Comparison of ENCODE assay signal across 34 cellular contexts in the genomic region with DNA sequence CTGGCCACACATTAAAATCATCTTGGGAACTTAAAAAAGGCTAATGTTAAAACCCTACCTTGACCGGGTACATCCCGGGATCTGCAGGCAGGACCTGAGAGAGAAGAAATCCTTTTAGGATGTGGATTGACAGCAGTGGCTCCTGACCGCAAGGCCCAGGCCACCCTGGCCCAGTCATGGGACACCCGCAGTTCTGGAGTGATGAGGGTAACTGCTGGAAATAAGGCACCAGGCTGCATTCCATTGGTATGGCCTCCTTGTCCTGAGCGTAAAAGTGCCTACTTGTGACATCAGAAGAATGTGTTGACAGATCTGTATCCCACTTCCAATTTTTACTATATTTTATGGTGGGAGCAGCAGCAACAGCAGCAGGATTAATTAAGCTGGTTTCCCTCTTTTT.
"Had no signal": no experiment of that assay in that cellular context is flagged by ENCODE, and none has a peak within 500 bp of the region (broad histone marks: within the 10 kb centered on the region; RNA-seq: fewer than 3 reads in every experiment).

No MANE protein-coding gene starts in this region.

- DNase-seq: cortex of kidney; effector memory CD8-positive, alpha-beta T cell; erythroblast; esophagus squamous epithelium; foreskin melanocyte; glutamatergic neuron; heart right ventricle; hypothalamus; immature natural killer cell; islet precursor cell; kidney glomerular epithelial cell; left colon; left ventricle myocardium inferior; mucosa of descending colon; naive B cell; stimulated activated CD4-positive, alpha-beta T cell treated with anti-CD3 and anti-CD28 coated beads, Interleukin-12 subunit alpha, Interleukin-12 subunit beta, amount 100 ng/mL, for 4 hours; stimulated activated CD4-positive, alpha-beta T cell treated with anti-CD3 and anti-CD28 coated beads, Interleukin-1b, Interleukin-23, amount 100 ng/mL, for 48 hours; stimulated activated CD4-positive, alpha-beta T cell treated with anti-CD3 and anti-CD28 coated beads, Interleukin-4, amount 100 ng/mL, for 1 hour; stimulated activated CD8-positive, alpha-beta memory T cell treated with anti-CD3 and anti-CD28 coated beads, Interleukin-4, amount 100 ng/mL, for 48 hours; stimulated activated naive CD4-positive, alpha-beta T cell; stimulated activated naive CD8-positive, alpha-beta T cell treated with anti-CD3 and anti-CD28 coated beads, Interleukin-15, amount 100 ng/mL, for 72 hours; transverse colon had no signal

- ATAC-seq: effector memory CD8-positive, alpha-beta T cell; heart right ventricle; left colon; mucosa of descending colon; sciatic nerve; stimulated activated naive CD8-positive, alpha-beta T cell treated with anti-CD3 and anti-CD28 coated beads, Interleukin-15, amount 100 ng/mL, for 72 hours had no signal

- H3K4me2 ChIP-seq: smooth muscle cell had no signal

- H3K4me3 ChIP-seq: esophagus squamous epithelium, heart right ventricle, left ventricle myocardium inferior, lung, mucosa of descending colon, prostate gland, right atrium auricular region, smooth muscle cell, suprapubic skin, transverse colon had no signal

- H3K27me3 Mint-ChIP-seq: naive B cell; stimulated activated naive CD8-positive, alpha-beta T cell treated with anti-CD3 and anti-CD28 coated beads, Interleukin-15, amount 100 ng/mL, for 72 hours had no signal

- H3K4me1 ChIP-seq: left ventricle myocardium inferior, prostate gland, right atrium auricular region had no signal

- H3K27me3 ChIP-seq: esophagus squamous epithelium, heart right ventricle, neutrophil, right atrium auricular region, suprapubic skin, transverse colon had no signal

- H3K4me3 Mint-ChIP-seq: effector memory CD8-positive, alpha-beta T cell; immature natural killer cell; memory B cell; mesothelial cell of epicardium; naive B cell; natural killer cell treated with Interleukin-12 subunit alpha and Interleukin-12 subunit beta and Interleukin-15 and Interleukin-18, amount 100 ng/mL, for 72 hours; neural crest cell; stimulated activated naive CD8-positive, alpha-beta T cell treated with anti-CD3 and anti-CD28 coated beads, Interleukin-15, amount 100 ng/mL, for 72 hours had no signal

- H3K9me3 ChIP-seq: neutrophil, prostate gland, right atrium auricular region had no signal

- FAIRE-seq: endometrium had no signal

- H3K27ac ChIP-seq: esophagus squamous epithelium, heart right ventricle, left ventricle myocardium inferior, prostate gland, right atrium auricular region, suprapubic skin, transverse colon had no signal

- H3K36me3 ChIP-seq: esophagus squamous epithelium, heart right ventricle, left ventricle myocardium inferior, neutrophil, prostate gland, right atrium auricular region, suprapubic skin, transverse colon had no signal

- H3K27ac Mint-ChIP-seq: effector memory CD8-positive, alpha-beta T cell; immature natural killer cell; memory B cell; mesothelial cell of epicardium; naive B cell; natural killer cell treated with Interleukin-12 subunit alpha and Interleukin-12 subunit beta and Interleukin-15 and Interleukin-18, amount 100 ng/mL, for 72 hours had no signal

- H3K4me1 Mint-ChIP-seq: immature natural killer cell had no signal
